In the genomic region with DNA sequence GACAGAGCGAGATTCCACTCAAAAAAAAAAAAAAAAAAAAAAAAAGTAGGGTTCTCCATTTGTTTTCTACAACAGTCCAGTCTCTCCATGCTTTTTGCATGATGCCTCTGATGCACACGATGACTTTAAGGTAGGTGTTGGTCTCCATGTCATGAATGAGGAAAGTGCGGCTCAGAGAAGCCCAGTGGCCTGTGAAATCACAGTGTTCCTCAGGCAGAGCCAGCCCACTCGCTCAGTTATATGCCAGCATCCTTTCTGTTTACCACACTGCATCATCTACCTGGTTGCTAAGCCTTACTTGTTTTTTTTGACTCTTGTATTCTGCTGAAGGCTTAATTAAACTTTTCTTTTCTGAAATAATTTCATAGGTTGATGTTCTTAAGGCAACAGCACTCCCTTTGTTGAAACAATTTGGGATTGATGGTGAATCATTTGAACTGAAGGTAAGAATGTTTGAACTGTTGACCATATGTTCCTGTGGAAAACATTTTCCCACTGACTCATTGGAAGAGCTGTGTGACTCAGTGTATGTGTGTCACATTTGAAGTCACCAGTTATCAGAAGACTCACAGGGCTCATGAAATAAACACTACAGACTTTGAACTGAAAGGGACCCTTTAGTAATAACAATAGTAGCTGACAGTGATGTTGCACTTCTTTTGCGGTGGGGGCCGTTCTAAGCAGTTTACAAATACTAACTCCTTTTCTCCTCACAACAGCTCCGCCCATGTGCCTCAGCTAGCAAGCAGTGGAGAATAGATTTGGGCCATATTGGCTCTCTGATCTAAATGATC, we compare ENCODE assay signal across 10 cellular contexts. TPM values are rescaled to one million over a fixed set of nuclear protein-coding genes. Genes with fewer than 3 reads are reported as not detected.
DNase-seq lines count a peak whose midpoint lies in the region; ATAC-seq lines count a peak whose summit lies in the region.
"Had no signal": no experiment of that assay in that cellular context is flagged by ENCODE, and none has a peak within 500 bp of the region (broad histone marks: within the 10 kb centered on the region; RNA-seq: fewer than 3 reads in every experiment).

No MANE protein-coding gene starts in this region.

- peaks cover 17% of the 10 kb centered on the region for H3K4me1 Mint-ChIP-seq in activated T-helper 17 cell treated with anti-CD3 and anti-CD28 coated beads, Interleukin-2, amount 50 U/mL, for 72 hours
- H3K4me1 Mint-ChIP-seq in stimulated activated naive CD8-positive, alpha-beta T cell treated with anti-CD3 and anti-CD28 coated beads, Interleukin-15, amount 100 ng/mL, for 72 hours: peaks cover 42% of the 10 kb centered on the region

- peak; percentile 42 for DNase-seq in activated T-cell treated with anti-CD3 and anti-CD28 coated beads for 24 hours (ENCODE audit: low read depth)
- no peak for DNase-seq in activated T-cell treated with anti-CD3 and anti-CD28 coated beads for 4 hours
- DNase-seq in islet precursor cell: peak; percentile 64
- DNase-seq in stimulated activated naive CD8-positive, alpha-beta T cell treated with anti-CD3 and anti-CD28 coated beads, Interleukin-15, amount 100 ng/mL, for 72 hours: peak in 1 of 2 donors; percentile 64
- DNase-seq in cerebellar nuclear complex (lab: John Stamatoyannopoulos, UW): no peak
- DNase-seq in NCI-H1930 (lab: John Stamatoyannopoulos, UW): no peak
- DNase-seq in NCI-H2171 treated with DMSO at 0.1 percent for 48 hours (lab: John Stamatoyannopoulos, UW): no peak
- DNase-seq: CD8-positive, alpha-beta T cell; NCI-H748 treated with DMSO at 0.1 percent for 48 hours had no signal

- no peaks in the 10 kb centered on the region for H3K27me3 Mint-ChIP-seq in activated T-helper 17 cell treated with anti-CD3 and anti-CD28 coated beads, Interleukin-2, amount 50 U/mL, for 72 hours
- no peaks in the 10 kb centered on the region for H3K27me3 Mint-ChIP-seq in stimulated activated naive CD8-positive, alpha-beta T cell treated with anti-CD3 and anti-CD28 coated beads, Interleukin-15, amount 100 ng/mL, for 72 hours

- peaks cover 51% of the 10 kb centered on the region for H3K36me3 Mint-ChIP-seq in activated T-helper 17 cell treated with anti-CD3 and anti-CD28 coated beads, Interleukin-2, amount 50 U/mL, for 72 hours (ENCODE audit: low read depth)

- no peaks in the 10 kb centered on the region for H3K9me3 Mint-ChIP-seq in activated T-helper 17 cell treated with anti-CD3 and anti-CD28 coated beads, Interleukin-2, amount 50 U/mL, for 72 hours
- H3K9me3 Mint-ChIP-seq in stimulated activated naive CD8-positive, alpha-beta T cell treated with anti-CD3 and anti-CD28 coated beads, Interleukin-15, amount 100 ng/mL, for 72 hours: no peaks in the 10 kb centered on the region
- H3K9me3 Mint-ChIP-seq: CD8-positive, alpha-beta T cell had no signal

- ATAC-seq in activated T-helper 17 cell treated with anti-CD3 and anti-CD28 coated beads, Interleukin-2, amount 50 U/mL, for 72 hours (replicated peaks): peak; percentile 94
- peak; percentile 95 for ATAC-seq in stimulated activated naive CD8-positive, alpha-beta T cell treated with anti-CD3 and anti-CD28 coated beads, Interleukin-15, amount 100 ng/mL, for 72 hours
- ATAC-seq: CD8-positive, alpha-beta T cell had no signal

- H3K27ac Mint-ChIP-seq in activated T-helper 17 cell treated with anti-CD3 and anti-CD28 coated beads, Interleukin-2, amount 50 U/mL, for 72 hours: no peak overlapping the region
- H3K27ac Mint-ChIP-seq in stimulated activated naive CD8-positive, alpha-beta T cell treated with anti-CD3 and anti-CD28 coated beads, Interleukin-15, amount 100 ng/mL, for 72 hours: peak overlapping the region; percentile 71 to 95
- H3K27ac Mint-ChIP-seq: CD8-positive, alpha-beta T cell had no signal

- peak overlapping the region; percentile 63 for H3K4me3 Mint-ChIP-seq in activated T-helper 17 cell treated with anti-CD3 and anti-CD28 coated beads, Interleukin-2, amount 50 U/mL, for 72 hours
- H3K4me3 Mint-ChIP-seq in stimulated activated naive CD8-positive, alpha-beta T cell treated with anti-CD3 and anti-CD28 coated beads, Interleukin-15, amount 100 ng/mL, for 72 hours: peak overlapping the region in 1 of 2 donors; percentile 42
- H3K4me3 Mint-ChIP-seq: CD8-positive, alpha-beta T cell had no signal

RNA-seq across cellular contexts. Expression of gene RCL1, which starts 40.2 kb away (rescaled TPM):
- total RNA-seq in activated T-helper 17 cell treated with anti-CD3 and anti-CD28 coated beads, Interleukin-2, amount 50 U/mL, for 72 hours: 10 to 100 TPM; 18.9 to 38.2 TPM

Comparison
In these comparisons a context has a peak if more than half of its experiments do, and no peak if none do; other contexts are left out.
1. DNase-seq: peak in activated T-cell treated with anti-CD3 and anti-CD28 coated beads for 24 hours (single experiment) and islet precursor cell (single experiment); none in activated T-cell treated with anti-CD3 and anti-CD28 coated beads for 4 hours (single experiment), cerebellar nuclear complex (0 of 2), NCI-H1930 (0 of 2) and NCI-H2171 treated with DMSO at 0.1 percent for 48 hours (single experiment).